Comparison of ENCODE assay signal across 22 cellular contexts in the genomic region with DNA sequence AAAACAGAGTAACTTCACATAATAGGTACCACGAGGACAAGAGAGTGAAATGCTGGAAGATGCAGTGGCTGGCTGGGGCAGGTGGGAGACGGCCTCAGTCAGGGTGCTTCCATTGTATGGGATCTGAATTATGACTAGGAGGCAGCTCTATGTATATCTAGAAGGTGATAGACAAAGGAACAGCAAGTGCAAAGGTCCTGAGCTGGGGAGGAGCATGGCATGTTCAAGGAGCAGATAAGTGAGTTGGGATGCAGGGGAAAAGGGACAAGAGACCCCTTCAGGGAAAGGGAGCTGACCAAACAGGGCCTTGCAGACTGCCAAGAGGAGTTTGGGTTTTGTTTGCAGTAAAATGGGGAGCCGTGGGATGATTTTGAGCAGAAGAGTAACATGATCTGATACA. TPM values are rescaled to one million over a fixed set of nuclear protein-coding genes. Genes with fewer than 3 reads are reported as not detected.
DNase-seq lines count a peak whose midpoint lies in the region; ATAC-seq lines count a peak whose summit lies in the region.
"Had no signal": no experiment of that assay in that cellular context is flagged by ENCODE, and none has a peak within 500 bp of the region (broad histone marks: within the 10 kb centered on the region; RNA-seq: fewer than 3 reads in every experiment).

No MANE protein-coding gene starts in this region.

- no peak overlapping the region for H2BK12ac ChIP-seq in mesenchymal stem cell (ENCODE audit: low read length in 2 of 2)

- no peaks in the 10 kb centered on the region for H3K27me3 Mint-ChIP-seq in activated CD4-positive, alpha-beta T cell treated with anti-CD3 and anti-CD28 coated beads for 36 hours
- no peaks in the 10 kb centered on the region for H3K27me3 Mint-ChIP-seq in CD4-positive, CD25-positive, alpha-beta regulatory T cell
- no peaks in the 10 kb centered on the region for H3K27me3 Mint-ChIP-seq in activated T-helper 17 cell treated with anti-CD3 and anti-CD28 coated beads, Interleukin-2, amount 50 U/mL, for 72 hours
- no peaks in the 10 kb centered on the region for H3K27me3 Mint-ChIP-seq in memory B cell
- H3K27me3 Mint-ChIP-seq: T-cell had no signal

- no peak for ATAC-seq in activated CD4-positive, alpha-beta T cell treated with anti-CD3 and anti-CD28 coated beads for 36 hours
- ATAC-seq in CD4-positive, CD25-positive, alpha-beta regulatory T cell (ENCODE audit: low read depth in 2 of 2) = no peak
- ATAC-seq in activated T-helper 17 cell treated with anti-CD3 and anti-CD28 coated beads, Interleukin-2, amount 50 U/mL, for 72 hours (replicated peaks) = no peak
- ATAC-seq in memory B cell (ENCODE audit: low read depth) = no peak
- ATAC-seq: psoas muscle had no signal

- H3K27ac Mint-ChIP-seq in activated CD4-positive, alpha-beta T cell treated with anti-CD3 and anti-CD28 coated beads for 36 hours = peak overlapping the region; percentile 47
- H3K27ac Mint-ChIP-seq in CD4-positive, CD25-positive, alpha-beta regulatory T cell = peak overlapping the region in 2 of 3 donors; percentile 66 to 78
- peak overlapping the region; percentile 88 for H3K27ac Mint-ChIP-seq in activated T-helper 17 cell treated with anti-CD3 and anti-CD28 coated beads, Interleukin-2, amount 50 U/mL, for 72 hours
- H3K27ac Mint-ChIP-seq in memory B cell = peak overlapping the region; percentile 48

- POLR2A ChIA-PET in activated CD4-positive, alpha-beta T cell treated with anti-CD3 and anti-CD28 coated beads for 36 hours (lab: Charles Lee) = no interaction called here

- H2BK5ac ChIP-seq in mesenchymal stem cell (ENCODE audit: low read depth, low read length, poor library complexity, severe bottlenecking) = no peak overlapping the region

- no peaks in the 10 kb centered on the region for H3K9me3 Mint-ChIP-seq in activated CD4-positive, alpha-beta T cell treated with anti-CD3 and anti-CD28 coated beads for 36 hours (ENCODE audit: low read depth)
- H3K9me3 Mint-ChIP-seq in CD4-positive, CD25-positive, alpha-beta regulatory T cell = no peaks in the 10 kb centered on the region
- no peaks in the 10 kb centered on the region for H3K9me3 Mint-ChIP-seq in activated T-helper 17 cell treated with anti-CD3 and anti-CD28 coated beads, Interleukin-2, amount 50 U/mL, for 72 hours
- no peaks in the 10 kb centered on the region for H3K9me3 Mint-ChIP-seq in memory B cell
- H3K9me3 Mint-ChIP-seq: T-cell had no signal

- intact Hi-C loops in activated CD4-positive, alpha-beta T cell treated with anti-CD3 and anti-CD28 coated beads for 36 hours (cut with DNase I, micrococcal nuclease) = loop anchor here in 1 of 2 experiments (10.0 kb wide), 1 partner anchor 760 kb away; no protein-coding TSS in a partner anchor

- no peak overlapping the region for H3K27ac ChIP-seq in CD4-positive, CD25-positive, alpha-beta regulatory T cell (ENCODE audit: insufficient read depth, low read length, poor library complexity, severe bottlenecking)
- no peak overlapping the region for H3K27ac ChIP-seq in mesenchymal stem cell (ENCODE audit: low read length, poor library complexity, severe bottlenecking)
- H3K27ac ChIP-seq: HL-60, psoas muscle had no signal

- no peak overlapping the region for H4K8ac ChIP-seq in mesenchymal stem cell (ENCODE audit: low read length)

- 83% methylated on average over 3 of the region's 3 CpGs for WGBS in mesenchymal stem cell

- no peak overlapping the region for H2AK5ac ChIP-seq in mesenchymal stem cell (ENCODE audit: low read length, severe bottlenecking)

- no peaks in the 10 kb centered on the region for H3K36me3 ChIP-seq in CD4-positive, CD25-positive, alpha-beta regulatory T cell (ENCODE audit: control insufficient read depth, insufficient read depth, low read length)
- no peaks in the 10 kb centered on the region for H3K36me3 ChIP-seq in mesenchymal stem cell (ENCODE audit: control insufficient read depth in 1 of 2, insufficient read depth in 2 of 2, low read depth in 1 of 2, low read length in 2 of 2)

- H3K4me2 ChIP-seq in mesenchymal stem cell (ENCODE audit: low read length, poor library complexity, severe bottlenecking) = no peak overlapping the region

- H2BK15ac ChIP-seq in mesenchymal stem cell (ENCODE audit: low read depth, poor library complexity, severe bottlenecking) = no peak overlapping the region

- no peak overlapping the region for H3K14ac ChIP-seq in mesenchymal stem cell (ENCODE audit: low read length in 2 of 2)

- no peak overlapping the region for H3K4me3 ChIP-seq in CD4-positive, CD25-positive, alpha-beta regulatory T cell (ENCODE audit: low read depth, low read length)
- H3K4me3 ChIP-seq in mesenchymal stem cell (ENCODE audit: insufficient read depth in 1 of 2, low read depth in 1 of 2, low read length in 2 of 2) = no peak overlapping the region
- H3K4me3 ChIP-seq: psoas muscle had no signal

- H3K79me1 ChIP-seq in mesenchymal stem cell (replicated peaks; ENCODE audit: low read length, poor library complexity, severe bottlenecking) = no peaks in the 10 kb centered on the region

- H3K4me1 Mint-ChIP-seq in activated CD4-positive, alpha-beta T cell treated with anti-CD3 and anti-CD28 coated beads for 36 hours = peaks cover 51% of the 10 kb centered on the region
- peaks cover 23 to 42% (median 32%) of the 10 kb centered on the region in 4 donors for H3K4me1 Mint-ChIP-seq in CD4-positive, CD25-positive, alpha-beta regulatory T cell
- peaks cover 28% of the 10 kb centered on the region for H3K4me1 Mint-ChIP-seq in activated T-helper 17 cell treated with anti-CD3 and anti-CD28 coated beads, Interleukin-2, amount 50 U/mL, for 72 hours
- H3K4me1 Mint-ChIP-seq in memory B cell = peaks cover 21% of the 10 kb centered on the region

- DNase-seq in activated CD4-positive, alpha-beta T cell treated with anti-CD3 and anti-CD28 coated beads for 36 hours = no peak
- DNase-seq in activated CD4-positive, alpha-beta T cell treated with anti-CD3 and anti-CD28 coated beads for 4 hours = no peak
- no peak for DNase-seq in CD4-positive, CD25-positive, alpha-beta regulatory T cell
- DNase-seq in memory B cell (ENCODE audit: low spot score in 2 of 2) (no peak), NCI-H1105 (lab: John Stamatoyannopoulos, UW) (no peak), mesenchymal stem cell (no peak)
- no peak for DNase-seq in activated CD4-positive, CD25-positive, alpha-beta regulatory T cell (lab: John Stamatoyannopoulos, UW)
- DNase-seq: AML-193; aorta; caudate nucleus; GF-D8; H7; NCI-H1105 treated with DMSO at 0.1 percent for 48 hours; NCI-H2081; NCI-H82; PC-3; psoas muscle; SIG-M5; stimulated activated CD4-positive, alpha-beta T cell treated with anti-CD3 and anti-CD28 coated beads, Interleukin-1b, Interleukin-23, amount 100 ng/mL, for 48 hours; T-cell had no signal

- H3K9ac ChIP-seq in mesenchymal stem cell (ENCODE audit: low read length) = no peak overlapping the region

- no peak overlapping the region for H2AFZ ChIP-seq in mesenchymal stem cell (ENCODE audit: low read depth, low read length)

- no peaks in the 10 kb centered on the region for H3K9me3 ChIP-seq in CD4-positive, CD25-positive, alpha-beta regulatory T cell (ENCODE audit: control insufficient read depth in 2 of 2, low read length in 2 of 2)
- H3K9me3 ChIP-seq in mesenchymal stem cell (ENCODE audit: control insufficient read depth, low read length) = peaks cover 3% of the 10 kb centered on the region
- H3K9me3 ChIP-seq: psoas muscle had no signal

- H2BK120ac ChIP-seq in mesenchymal stem cell (ENCODE audit: low read depth, low read length) = no peak overlapping the region

- H3K23ac ChIP-seq in mesenchymal stem cell (ENCODE audit: low read length in 2 of 2) = no peak overlapping the region

- no peaks in the 10 kb centered on the region for H3K27me3 ChIP-seq in CD4-positive, CD25-positive, alpha-beta regulatory T cell (ENCODE audit: control insufficient read depth, insufficient read depth, low read length)
- no peaks in the 10 kb centered on the region for H3K27me3 ChIP-seq in mesenchymal stem cell (ENCODE audit: control insufficient read depth in 1 of 2, insufficient read depth in 1 of 2, low read length in 2 of 2)

- H3K18ac ChIP-seq in mesenchymal stem cell (ENCODE audit: low read depth in 1 of 2, low read length in 2 of 2) = no peak overlapping the region

- H3K36me3 Mint-ChIP-seq in activated CD4-positive, alpha-beta T cell treated with anti-CD3 and anti-CD28 coated beads for 36 hours (ENCODE audit: low read depth) = no peaks in the 10 kb centered on the region
- H3K36me3 Mint-ChIP-seq in CD4-positive, CD25-positive, alpha-beta regulatory T cell = no peaks in the 10 kb centered on the region
- H3K36me3 Mint-ChIP-seq in activated T-helper 17 cell treated with anti-CD3 and anti-CD28 coated beads, Interleukin-2, amount 50 U/mL, for 72 hours (ENCODE audit: low read depth) = no peaks in the 10 kb centered on the region
- H3K36me3 Mint-ChIP-seq in memory B cell = no peaks in the 10 kb centered on the region
- H3K36me3 Mint-ChIP-seq: T-cell had no signal

- no peak overlapping the region for H3K4me3 Mint-ChIP-seq in activated CD4-positive, alpha-beta T cell treated with anti-CD3 and anti-CD28 coated beads for 36 hours
- peak overlapping the region in 2 of 4 donors; percentile 21 to 67 for H3K4me3 Mint-ChIP-seq in CD4-positive, CD25-positive, alpha-beta regulatory T cell
- H3K4me3 Mint-ChIP-seq in activated T-helper 17 cell treated with anti-CD3 and anti-CD28 coated beads, Interleukin-2, amount 50 U/mL, for 72 hours = peak overlapping the region; percentile 61
- H3K4me3 Mint-ChIP-seq in memory B cell = no peak overlapping the region
- H3K4me3 Mint-ChIP-seq: T-cell had no signal

- H4K91ac ChIP-seq in mesenchymal stem cell (ENCODE audit: low read length) = no peak overlapping the region

- no peak overlapping the region for H3K4ac ChIP-seq in mesenchymal stem cell (ENCODE audit: low read depth in 1 of 2, low read length in 2 of 2)

- CTCF ChIA-PET in activated CD4-positive, alpha-beta T cell treated with anti-CD3 and anti-CD28 coated beads for 36 hours (lab: Charles Lee) = no interaction called here

- peaks cover 35% of the 10 kb centered on the region for H3K4me1 ChIP-seq in CD4-positive, CD25-positive, alpha-beta regulatory T cell (ENCODE audit: control insufficient read depth, insufficient read depth, low read length, poor library complexity, severe bottlenecking)
- H3K4me1 ChIP-seq in mesenchymal stem cell (ENCODE audit: control insufficient read depth, insufficient read depth, low read depth, low read length) = no peaks in the 10 kb centered on the region
- H3K4me1 ChIP-seq: psoas muscle had no signal

RNA-seq across cellular contexts. Expression of gene SLC9A8, which starts 8.3 kb away (rescaled TPM):
- total RNA-seq in activated CD4-positive, alpha-beta T cell treated with anti-CD3 and anti-CD28 coated beads for 36 hours = 10 to 100 TPM; 12.6 to 16.7 TPM
- total RNA-seq in CD4-positive, CD25-positive, alpha-beta regulatory T cell = 47.4 TPM
- 1 to 10 TPM; 4.9 to 8.7 (median 7.0) TPM for polyA plus RNA-seq in CD4-positive, CD25-positive, alpha-beta regulatory T cell
- total RNA-seq in activated T-helper 17 cell treated with anti-CD3 and anti-CD28 coated beads, Interleukin-2, amount 50 U/mL, for 72 hours = 10 to 100 TPM; 17.7 to 18.3 TPM
- 3.9 TPM for polyA plus RNA-seq in mesenchymal stem cell (2013, experiment 1 of 2)
- polyA plus RNA-seq in mesenchymal stem cell (2013, experiment 2 of 2) = 3.6 TPM
